ENCODE assay signal across 8 cellular contexts in the genomic region with DNA sequence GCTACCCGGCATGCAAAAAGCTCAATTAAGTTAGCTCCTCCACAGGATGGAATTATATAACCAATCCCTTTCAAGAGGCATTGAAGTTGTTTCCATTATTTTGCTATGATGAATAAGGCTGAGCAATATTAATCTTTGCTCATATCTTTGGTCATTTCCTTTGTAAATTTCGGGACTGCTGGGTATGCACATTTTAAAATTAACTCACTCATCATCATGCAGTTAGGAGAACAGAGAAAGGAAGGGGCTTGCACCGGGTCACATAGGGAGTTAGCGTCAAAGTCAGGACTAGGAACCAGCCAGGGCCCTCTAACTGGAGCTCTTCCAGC. TPM values are rescaled to one million over a fixed set of nuclear protein-coding genes. Genes with fewer than 3 reads are reported as not detected.
A peak's percentile ranks its signal among the peaks of the same experiment; 100 is the strongest.
DNase-seq lines count a peak whose midpoint lies in the region; ATAC-seq and TF ChIP-seq lines count a peak whose summit lies in the region.

No MANE protein-coding gene starts in this region.

- DNase-seq in GM04504 (ENCODE audit: low read depth) (peak; percentile 16), coronary artery (ENCODE audit: low spot score) (no peak), osteocyte (ENCODE audit: extremely low spot score, unreplicated experiment) (no peak)
- no peak for DNase-seq in Jurkat, Clone E6-1 (ENCODE audit: low read depth, low spot score)
- DNase-seq in stimulated activated naive CD4-positive, alpha-beta T cell (lab: John Stamatoyannopoulos, UW) = no peak
- DNase-seq in activated CD4-positive, CD25-positive, alpha-beta regulatory T cell treated with anti-CD3 and anti-CD28 coated beads, Interleukin-2, amount 50 U/mL, for 72 hours = no peak

- peak overlapping the region; percentile 85 for H3K4me3 ChIP-seq in Jurkat, Clone E6-1 (ENCODE audit: low read length)
- peak overlapping the region; percentile 96 for H3K4me3 ChIP-seq in coronary artery

- H3K27me3 Mint-ChIP-seq in osteocyte (ENCODE audit: unreplicated experiment) = no peaks in the 10 kb centered on the region

- TF ChIP-seq CTCF in coronary artery (IDR thresholded peaks at IDR 0.05) = no peak
- TF ChIP-seq CTCF in osteocyte (IDR thresholded peaks at IDR 0.05) = no peak

- H3K4me3 Mint-ChIP-seq in osteocyte (ENCODE audit: unreplicated experiment) = peak overlapping the region; percentile 78

- peak overlapping the region; percentile 73 for H3K27ac Mint-ChIP-seq in osteocyte (ENCODE audit: unreplicated experiment)

- H3K9me3 Mint-ChIP-seq in osteocyte (ENCODE audit: unreplicated experiment) = peaks cover 3% of the 10 kb centered on the region

- H3K36me3 Mint-ChIP-seq in osteocyte (ENCODE audit: unreplicated experiment) = no peaks in the 10 kb centered on the region

- no peak for ATAC-seq in HG02970 (IDR thresholded peaks at IDR 0.05; ENCODE audit: low FRiP score, unreplicated experiment)
- ATAC-seq in HG02678 (IDR thresholded peaks at IDR 0.05; ENCODE audit: unreplicated experiment) = no peak

- peak overlapping the region; percentile 57 to 89 for H3K27ac ChIP-seq in coronary artery

- H3K4me1 Mint-ChIP-seq in osteocyte (ENCODE audit: unreplicated experiment) = peaks cover 24% of the 10 kb centered on the region

RNA-seq across cellular contexts. Expression of a gene that starts 0.4 kb away (rescaled TPM):
- 9.1 TPM for polyA plus RNA-seq in Jurkat, Clone E6-1 (2012; ENCODE audit: insufficient read depth, insufficient read length)
- 2.6 and 2.7 TPM in 2 replicates for total RNA-seq in osteocyte
